In the genomic region with DNA sequence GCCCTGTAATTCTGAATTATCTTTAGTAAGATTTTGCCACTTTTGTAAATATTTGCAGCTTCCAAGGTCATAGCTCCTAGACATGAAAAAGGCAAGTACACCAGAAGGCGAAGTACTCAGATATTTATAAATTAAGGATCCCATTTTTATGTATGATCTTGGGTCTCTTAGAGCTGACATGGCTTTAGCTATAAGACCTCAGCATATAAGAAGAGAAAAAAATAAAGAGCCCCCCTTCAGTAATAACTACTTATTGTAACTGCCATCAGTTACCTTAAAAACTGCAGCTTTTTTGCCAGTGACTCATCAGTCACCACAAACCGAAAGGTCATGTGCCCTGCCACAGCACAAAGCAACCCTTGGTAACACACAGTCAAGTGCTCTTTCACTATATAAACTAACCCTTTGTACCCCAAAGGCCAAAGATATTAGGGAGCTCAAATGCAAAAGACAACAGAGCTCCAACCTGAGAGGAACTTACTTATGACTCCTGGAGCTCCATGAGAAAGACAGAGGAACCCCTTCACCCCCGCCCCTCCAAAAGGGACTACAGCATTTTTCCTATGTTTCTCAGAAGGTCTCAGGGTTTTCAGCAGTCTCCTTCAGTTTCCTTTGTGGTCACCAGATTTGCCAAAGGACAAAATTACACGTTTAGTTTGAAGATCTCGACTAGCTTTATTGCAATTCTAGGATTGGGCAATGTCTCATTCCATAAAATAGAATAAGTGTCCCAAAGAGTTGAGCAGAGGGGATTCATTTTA, we compare ENCODE assay signal across 8 cellular contexts.
DNase-seq lines count a peak whose midpoint lies in the region; ATAC-seq and TF ChIP-seq lines count a peak whose summit lies in the region.

No MANE protein-coding gene starts in this region.

- DNase-seq in GM20000 (ENCODE audit: low spot score), result peak; percentile 23
- no peak for DNase-seq in WTC11 (ENCODE audit: low spot score)
- DNase-seq in fibroblast of the aortic adventitia (ENCODE audit: low read depth), result peak; percentile 44
- DNase-seq in stimulated activated CD8-positive, alpha-beta memory T cell treated with anti-CD3 and anti-CD28 coated beads, Interleukin-4, amount 100 ng/mL, for 4 hours (ENCODE audit: low read depth in 2 of 2, low spot score in 1 of 2), result peak; percentile 10 to 44
- no peak for DNase-seq in NCI-H2171 (lab: John Stamatoyannopoulos, UW)
- no peak for DNase-seq in NCI-H1694 (lab: John Stamatoyannopoulos, UW)

- CTCF ChIA-PET in WTC11 (lab: Charles Lee), result no interaction called here

- no peak overlapping the region for H3K27ac Mint-ChIP-seq in WTC11

- peaks cover 0 to 12% (median 7%) of the 10 kb centered on the region in 11 experiments; a peak in 7 of 22 replicates for H3K9me3 ChIP-seq in BLaER1 treated with 17β-estradiol and CSF1 and Interleukin-3, amounts not matched to agents 10 nM and 100 nM (replicated peaks in 1 of 11)

- H4K20me1 ChIP-seq in BLaER1 treated with 17β-estradiol and CSF1 and Interleukin-3, amounts not matched to agents 10 nM and 100 nM, result no peaks in the 10 kb centered on the region

- no peaks in the 10 kb centered on the region for H3K36me3 ChIP-seq in BLaER1 treated with 17β-estradiol and CSF1 and Interleukin-3, amounts not matched to agents 10 nM and 100 nM

- ATAC-seq in HG03565 (IDR thresholded peaks at IDR 0.05; ENCODE audit: unreplicated experiment) (peak; percentile 88), WTC11 (no peak)

- H3K4me3 ChIP-seq in BLaER1 treated with 17β-estradiol and CSF1 and Interleukin-3, amounts not matched to agents 10 nM and 100 nM, result no peak overlapping the region
- H3K4me3 ChIP-seq in fibroblast of the aortic adventitia (ENCODE audit: low read depth, low read length), result no peak overlapping the region

- H3K9me3 Mint-ChIP-seq in WTC11, result peaks cover 14% of the 10 kb centered on the region

- peaks cover 37% of the 10 kb centered on the region for H3K4me1 Mint-ChIP-seq in WTC11

- peak overlapping the region in 3 of 11 experiments; percentile 6 to 38 (median 12); a peak in 4 of 22 replicates for H3K9ac ChIP-seq in BLaER1 treated with 17β-estradiol and CSF1 and Interleukin-3, amounts not matched to agents 10 nM and 100 nM

- peak overlapping the region in 8 of 11 experiments; percentile 6 to 70 (median 53); a peak in 14 of 22 replicates for H3K27ac ChIP-seq in BLaER1 treated with 17β-estradiol and CSF1 and Interleukin-3, amounts not matched to agents 10 nM and 100 nM

- peak overlapping the region; percentile 49 to 75 (median 58) for H3K4me2 ChIP-seq in BLaER1 treated with 17β-estradiol and CSF1 and Interleukin-3, amounts not matched to agents 10 nM and 100 nM

- POLR2A ChIA-PET in WTC11 (lab: Charles Lee), result no interaction called here

- H3K27me3 ChIP-seq in BLaER1 treated with 17β-estradiol and CSF1 and Interleukin-3, amounts not matched to agents 10 nM and 100 nM, result no peaks in the 10 kb centered on the region

- no peak overlapping the region for H3K4me3 Mint-ChIP-seq in WTC11

- no peaks in the 10 kb centered on the region for H3K27me3 Mint-ChIP-seq in WTC11 (ENCODE audit: low read depth)

- H3K36me3 Mint-ChIP-seq in WTC11, result peaks cover 7% of the 10 kb centered on the region

- peaks cover 17 to 31% (median 23%) of the 10 kb centered on the region in 10 experiments; a peak in 19 of 20 replicates for H3K4me1 ChIP-seq in BLaER1 treated with 17β-estradiol and CSF1 and Interleukin-3, amounts not matched to agents 10 nM and 100 nM

- TF ChIP-seq CTCF in GM20000 (IDR thresholded peaks at IDR 0.05; ENCODE audit: extremely low read depth, missing control alignments) (no peak), WTC11 (IDR thresholded peaks at IDR 0.05) (no peak), fibroblast of the aortic adventitia (IDR thresholded peaks at IDR 0.05; ENCODE audit: insufficient read depth, low read length) (no peak)

TF ChIP-seq in WTC11, 78 proteins besides CTCF, POLR2A, EP300 and RAD21:
- no peak for TF ChIP-seq MYBL2 (CRISPR knock-in tag; IDR thresholded peaks at IDR 0.05)
- 0 out of 2 replicates have a peak, but pooled peaks have one; percentile 18 for TF ChIP-seq GABPB1 (CRISPR knock-in tag; IDR thresholded peaks at IDR 0.05)
- TF ChIP-seq, protein P1, sequence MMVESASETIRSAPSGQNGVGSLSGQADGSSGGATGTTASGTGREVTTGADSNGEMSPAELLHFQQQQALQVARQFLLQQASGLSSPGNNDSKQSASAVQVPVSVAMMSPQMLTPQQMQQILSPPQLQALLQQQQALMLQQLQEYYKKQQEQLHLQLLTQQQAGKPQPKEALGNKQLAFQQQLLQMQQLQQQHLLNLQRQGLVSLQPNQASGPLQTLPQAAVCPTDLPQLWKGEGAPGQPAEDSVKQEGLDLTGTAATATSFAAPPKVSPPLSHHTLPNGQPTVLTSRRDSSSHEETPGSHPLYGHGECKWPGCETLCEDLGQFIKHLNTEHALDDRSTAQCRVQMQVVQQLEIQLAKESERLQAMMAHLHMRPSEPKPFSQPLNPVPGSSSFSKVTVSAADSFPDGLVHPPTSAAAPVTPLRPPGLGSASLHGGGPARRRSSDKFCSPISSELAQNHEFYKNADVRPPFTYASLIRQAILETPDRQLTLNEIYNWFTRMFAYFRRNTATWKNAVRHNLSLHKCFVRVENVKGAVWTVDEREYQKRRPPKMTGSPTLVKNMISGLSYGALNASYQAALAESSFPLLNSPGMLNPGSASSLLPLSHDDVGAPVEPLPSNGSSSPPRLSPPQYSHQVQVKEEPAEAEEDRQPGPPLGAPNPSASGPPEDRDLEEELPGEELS (CRISPR knock-in tag; IDR thresholded peaks at IDR 0.05), result no peak

Comparison
In these comparisons a context has a peak if more than half of its experiments do, and no peak if none do; other contexts are left out.
1. DNase-seq: peak in GM20000 (single experiment), fibroblast of the aortic adventitia (single experiment) and stimulated activated CD8-positive, alpha-beta memory T cell treated with anti-CD3 and anti-CD28 coated beads, Interleukin-4, amount 100 ng/mL, for 4 hours (2 of 2); none in WTC11 (single experiment), NCI-H2171 (single experiment) and NCI-H1694 (single experiment).